In the genomic region with DNA sequence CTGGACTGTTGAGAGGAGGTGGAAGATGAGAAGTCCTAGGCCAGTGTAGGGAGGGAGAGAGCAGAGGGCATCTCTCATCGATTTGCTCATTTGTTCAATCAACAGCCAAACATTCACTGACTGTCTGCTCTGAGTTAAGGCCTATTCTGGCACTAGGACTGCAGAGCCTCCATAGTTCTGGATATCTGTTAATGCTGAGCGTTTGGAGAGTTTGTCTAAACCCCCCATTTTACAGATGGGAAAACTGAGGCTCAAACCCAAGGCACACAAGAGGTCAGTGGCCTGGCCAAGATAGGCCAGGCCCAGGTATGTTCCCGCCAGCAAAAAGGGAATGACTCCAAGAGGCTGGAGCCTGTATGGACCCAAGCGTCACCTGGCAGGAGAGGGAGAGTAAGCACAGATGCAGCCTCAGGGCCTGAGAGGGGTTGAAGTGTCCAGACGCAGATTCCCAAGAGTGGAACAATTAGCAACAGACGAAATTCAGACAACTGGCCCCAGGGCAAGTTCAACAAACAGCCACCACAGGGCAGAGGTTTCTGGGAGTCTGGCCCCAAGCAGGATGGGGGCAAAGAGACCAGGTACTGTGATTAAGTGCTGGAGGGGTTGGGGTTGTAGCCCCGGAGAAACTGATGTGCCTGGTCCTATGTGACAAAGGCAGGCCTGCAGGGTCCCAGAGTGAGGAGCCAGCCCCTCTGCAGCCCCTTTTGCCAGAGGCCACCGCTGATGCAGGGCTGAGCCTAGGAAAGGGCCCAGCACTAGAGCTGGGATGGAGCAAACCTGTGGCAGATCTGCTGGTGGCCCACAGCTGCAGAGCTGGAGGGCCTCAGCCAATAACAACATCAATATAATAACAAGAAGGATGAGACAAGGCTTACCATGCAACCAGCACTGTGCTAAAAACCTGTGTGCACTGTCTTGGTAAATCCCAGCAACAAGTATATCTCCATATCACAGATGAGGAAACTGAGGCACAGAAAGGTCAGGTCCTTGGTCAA, we compare ENCODE assay signal across 27 cellular contexts.
DNase-seq lines count a peak whose midpoint lies in the region; ATAC-seq, FAIRE-seq and TF ChIP-seq lines count a peak whose summit lies in the region.
"Had no signal": no experiment of that assay in that cellular context is flagged by ENCODE, and none has a peak within 500 bp of the region (broad histone marks: within the 10 kb centered on the region; RNA-seq: fewer than 3 reads in every experiment).

No MANE protein-coding gene starts in this region.

- H3K9ac ChIP-seq in colonic mucosa (ENCODE audit: low read depth in 2 of 2, low read length in 2 of 2), result no peak overlapping the region

- H3K27me3 Mint-ChIP-seq in CD14-positive monocyte (ENCODE audit: low read depth in 3 of 3), result peaks cover 1 to 5% (median 2%) of the 10 kb centered on the region in 3 donors
- H3K27me3 Mint-ChIP-seq: activated naive CD8-positive, alpha-beta T cell had no signal

- no peaks in the 10 kb centered on the region for H3K36me3 ChIP-seq in colonic mucosa
- H3K36me3 ChIP-seq: heart left ventricle, tibial nerve had no signal

- no peak overlapping the region for H3K27ac ChIP-seq in colonic mucosa
- H3K27ac ChIP-seq in foreskin keratinocyte, result no peak overlapping the region
- H3K27ac ChIP-seq: heart left ventricle, tibial nerve had no signal

- peaks cover 0 to 1% of the 10 kb centered on the region in 2 donors for H3K36me3 Mint-ChIP-seq in CD14-positive monocyte
- H3K36me3 Mint-ChIP-seq: activated naive CD8-positive, alpha-beta T cell; naive thymus-derived CD8-positive, alpha-beta T cell had no signal

- H3K9me3 Mint-ChIP-seq in CD14-positive monocyte, result no peaks in the 10 kb centered on the region
- H3K9me3 Mint-ChIP-seq: effector memory CD8-positive, alpha-beta T cell; naive thymus-derived CD8-positive, alpha-beta T cell; T-helper 1 cell treated with Interleukin-12 subunit alpha and Interleukin-12 subunit beta and Interleukin-4 antibody, amounts not matched to agents 30 μg/mL and 1 μg/mL, for 36 hours had no signal

- no peak overlapping the region for H3K4me3 Mint-ChIP-seq in CD14-positive monocyte
- H3K4me3 Mint-ChIP-seq: activated naive CD8-positive, alpha-beta T cell; effector memory CD8-positive, alpha-beta T cell; H9; naive thymus-derived CD8-positive, alpha-beta T cell; T-helper 1 cell treated with Interleukin-12 subunit alpha and Interleukin-12 subunit beta and Interleukin-4 antibody, amounts not matched to agents 30 μg/mL and 1 μg/mL, for 36 hours had no signal

- H3K4me3 ChIP-seq in colonic mucosa, result no peak overlapping the region
- H3K4me3 ChIP-seq: heart left ventricle, tibial nerve had no signal

- peak; percentile 31 for FAIRE-seq in HTR-8/SVneo (lab: Jason Lieb, UNC)
- FAIRE-seq: small intestine, TTC549 had no signal

- no peaks in the 10 kb centered on the region for H3K27me3 ChIP-seq in colonic mucosa
- peaks cover 17% of the 10 kb centered on the region for H3K27me3 ChIP-seq in foreskin keratinocyte
- H3K27me3 ChIP-seq: tibial nerve had no signal

- ATAC-seq in foreskin keratinocyte (no peak), esophagus mucosa (no peak)
- no peak for ATAC-seq in stimulated activated naive CD8-positive, alpha-beta T cell treated with anti-CD3 and anti-CD28 coated beads, Interleukin-15, Interleukin-2, amounts not matched to agents 100 U/mL and 50 U/mL, for 24 hours
- ATAC-seq: activated CD4-positive, CD25-positive, alpha-beta regulatory T cell treated with anti-CD3 and anti-CD28 coated beads, Interleukin-2, amount 50 U/mL, for 24 hours; effector memory CD8-positive, alpha-beta T cell; heart left ventricle; naive thymus-derived CD8-positive, alpha-beta T cell had no signal

- TF ChIP-seq CTCF in CD14-positive monocyte (IDR thresholded peaks at IDR 0.05) (no peak), colonic mucosa (IDR thresholded peaks at IDR 0.05) (no peak), foreskin keratinocyte (conservative IDR thresholded peaks at IDR 0.05) (no peak)

- DNase-seq in CD14-positive monocyte (ENCODE audit: low spot score), result peak; percentile 17
- no peak for DNase-seq in HTR-8/SVneo (ENCODE audit: insufficient read length, low spot score)
- DNase-seq in colonic mucosa, result peak; percentile 8
- DNase-seq in mucosa of gallbladder (ENCODE audit: low spot score), result peak; percentile 9
- DNase-seq in foreskin keratinocyte, result no peak
- DNase-seq in stimulated activated naive CD8-positive, alpha-beta T cell treated with anti-CD3 and anti-CD28 coated beads, Interleukin-15, Interleukin-2, amounts not matched to agents 100 U/mL and 50 U/mL, for 24 hours, result no peak
- DNase-seq: activated CD4-positive, alpha-beta T cell treated with anti-CD3 and anti-CD28 coated beads, Interleukin-2, amount 50 U/mL, for 48 hours; activated T-cell treated with anti-CD3 and anti-CD28 coated beads for 4 hours; C1 segment of cervical spinal cord; cortex of kidney; DND-41; effector memory CD8-positive, alpha-beta T cell; foreskin fibroblast; heart left ventricle; KBM-7; MM.1S; NCI-H1436 treated with DMSO at 0.1 percent for 48 hours; occipital lobe; small intestine had no signal

- no peaks in the 10 kb centered on the region for H3K9me3 ChIP-seq in colonic mucosa
- H3K9me3 ChIP-seq: heart left ventricle, tibial nerve had no signal

- no peak overlapping the region for H3K27ac Mint-ChIP-seq in CD14-positive monocyte
- H3K27ac Mint-ChIP-seq: activated naive CD8-positive, alpha-beta T cell; effector memory CD8-positive, alpha-beta T cell; H9; naive thymus-derived CD8-positive, alpha-beta T cell; T-helper 1 cell treated with Interleukin-12 subunit alpha and Interleukin-12 subunit beta and Interleukin-4 antibody, amounts not matched to agents 30 μg/mL and 1 μg/mL, for 36 hours had no signal

- intact Hi-C loops in CD14-positive monocyte (cut with micrococcal nuclease) (loop anchor here in 1 of 2 donors (5.0 kb wide), 1 partner anchor 76 kb away; no protein-coding TSS in a partner anchor), colonic mucosa (cut with DNase I) (no loop called here)

- H3K4me1 ChIP-seq in colonic mucosa (no peaks in the 10 kb centered on the region), foreskin keratinocyte (no peaks in the 10 kb centered on the region)

- peaks cover 19% of the 10 kb centered on the region for H3K4me1 Mint-ChIP-seq in CD14-positive monocyte
- H3K4me1 Mint-ChIP-seq: naive thymus-derived CD8-positive, alpha-beta T cell had no signal

Comparison
In these comparisons a context has a peak if more than half of its experiments do, and no peak if none do; other contexts are left out.
1. DNase-seq: peak in CD14-positive monocyte (single experiment), colonic mucosa (single experiment) and mucosa of gallbladder (single experiment); none in HTR-8/SVneo (single experiment), foreskin keratinocyte (0 of 2) and stimulated activated naive CD8-positive, alpha-beta T cell treated with anti-CD3 and anti-CD28 coated beads, Interleukin-15, Interleukin-2, amounts not matched to agents 100 U/mL and 50 U/mL, for 24 hours (single experiment).